Comparison of ENCODE assay signal across 1 cellular context in genomic region chr22:22911327-22912134, GRCh38.
TF ChIP-seq lines count a peak whose summit lies in the region.

No MANE protein-coding gene starts in this region.

TF ChIP-seq in K562, 482 proteins besides CTCF, POLR2A, EP300 and RAD21 (continued from another document):
- TF ChIP-seq HINFP (tag; conservative IDR thresholded peaks at IDR 0.05; ENCODE audit: low read depth) (no peak), MIER1 (IDR thresholded peaks at IDR 0.05; ENCODE audit: low read depth) (no peak), BRD4 (IDR thresholded peaks at IDR 0.05) (no peak), ZBTB17 (CRISPR knock-in tag; IDR thresholded peaks at IDR 0.05) (no peak), HNRNPL (IDR thresholded peaks at IDR 0.05; ENCODE audit: low read depth, low read length) (no peak), MCM7 (IDR thresholded peaks at IDR 0.05) (peak in 1 of 2 experiments; percentile 97; a peak in 2 of 4 replicates), RFX5 (IDR thresholded peaks at IDR 0.05; ENCODE audit: low read depth, low read length) (no peak), SMARCC2 (IDR thresholded peaks at IDR 0.05; ENCODE audit: low read depth) (no peak), NR3C1 (CRISPR knock-in tag; IDR thresholded peaks at IDR 0.05) (no peak), RAD51 (IDR thresholded peaks at IDR 0.05; ENCODE audit: borderline replicate concordance, low read depth) (no peak), HNRNPK (IDR thresholded peaks at IDR 0.05; ENCODE audit: low read depth, low read length, poor library complexity, severe bottlenecking) (no peak), RBM15 (IDR thresholded peaks at IDR 0.05; ENCODE audit: insufficient read depth, low read length) (no peak), HNRNPUL1 (IDR thresholded peaks at IDR 0.05; ENCODE audit: low read length) (peak; percentile 85; the same call in 1 of the 2 replicates), IRF9 (tag; IDR thresholded peaks at IDR 0.05) (no peak), SMARCB1 (IDR thresholded peaks at IDR 0.05; ENCODE audit: insufficient read length, low read depth) (no peak), ETV1 (tag; conservative IDR thresholded peaks at IDR 0.05; ENCODE audit: low read depth) (no peak), CREB5 (CRISPR knock-in tag; IDR thresholded peaks at IDR 0.05) (no peak), PRMT5 (CRISPR knock-in tag; IDR thresholded peaks at IDR 0.05) (no peak), CCAR2 (IDR thresholded peaks at IDR 0.05; ENCODE audit: low read depth, low read length) (no peak), ZNF764 (CRISPR knock-in tag; IDR thresholded peaks at IDR 0.05; ENCODE audit: low read depth) (no peak), HDAC3 (IDR thresholded peaks at IDR 0.05; ENCODE audit: borderline replicate concordance, partially characterized antibody) (no peak), ZNF79 (CRISPR knock-in tag; IDR thresholded peaks at IDR 0.05; ENCODE audit: low read depth) (no peak), RFX7 (CRISPR knock-in tag; IDR thresholded peaks at IDR 0.05) (no peak), U2AF2 (optimal IDR thresholded peaks at IDR 0.05; ENCODE audit: low read depth, low read length) (no peak), BRF1 (IDR thresholded peaks at IDR 0.05; ENCODE audit: borderline replicate concordance, extremely low read depth, insufficient read length) (no peak), NR2F6 (CRISPR knock-in tag; IDR thresholded peaks at IDR 0.05) (no peak), KHSRP (IDR thresholded peaks at IDR 0.05) (no peak), TCFL5 (CRISPR knock-in tag; conservative IDR thresholded peaks at IDR 0.05) (no peak), TAF15 (IDR thresholded peaks at IDR 0.05; ENCODE audit: low read depth, low read length) (peak; percentile 90; the same call in 1 of the 2 replicates), MYNN (IDR thresholded peaks at IDR 0.05) (no peak), MYNN (CRISPR knock-in tag; IDR thresholded peaks at IDR 0.05) (0 out of 2 replicates have a peak, but pooled peaks have one; percentile 35), CHD4 (IDR thresholded peaks at IDR 0.05; ENCODE audit: insufficient read depth, insufficient replicate concordance, low read depth, low read length, poor library complexity, severe bottlenecking) (no peak), OTX1 (CRISPR knock-in tag; IDR thresholded peaks at IDR 0.05) (no peak), RNF2 (IDR thresholded peaks at IDR 0.05) (no peak), ZNF217 (CRISPR knock-in tag; IDR thresholded peaks at IDR 0.05) (no peak), SMAD3 (CRISPR knock-in tag; conservative IDR thresholded peaks at IDR 0.05) (no peak), ELK3 (CRISPR knock-in tag; IDR thresholded peaks at IDR 0.05) (no peak), DNMT1 (IDR thresholded peaks at IDR 0.05) (no peak), RBM25 (IDR thresholded peaks at IDR 0.05; ENCODE audit: low read depth, low read length, severe bottlenecking) (no peak), KLF16 (IDR thresholded peaks at IDR 0.05) (no peak), PHF8 (IDR thresholded peaks at IDR 0.05; ENCODE audit: borderline replicate concordance, low read length) (no peak), GTF2B (IDR thresholded peaks at IDR 0.05; ENCODE audit: extremely low read depth, insufficient read length) (no peak), KDM2B (CRISPR knock-in tag; IDR thresholded peaks at IDR 0.05) (no peak), CTBP1 (IDR thresholded peaks at IDR 0.05; ENCODE audit: borderline replicate concordance) (no peak), NCOA4 (IDR thresholded peaks at IDR 0.05; ENCODE audit: partially characterized antibody) (no peak), ZNF23 (CRISPR knock-in tag; IDR thresholded peaks at IDR 0.05) (no peak), GTF2E2 (tag; IDR thresholded peaks at IDR 0.05) (no peak), ESRRA (IDR thresholded peaks at IDR 0.05; ENCODE audit: borderline replicate concordance, low read depth) (no peak), ZBTB8A (IDR thresholded peaks at IDR 0.05; ENCODE audit: partially characterized antibody) (no peak)
- TF ChIP-seq, protein P1, sequence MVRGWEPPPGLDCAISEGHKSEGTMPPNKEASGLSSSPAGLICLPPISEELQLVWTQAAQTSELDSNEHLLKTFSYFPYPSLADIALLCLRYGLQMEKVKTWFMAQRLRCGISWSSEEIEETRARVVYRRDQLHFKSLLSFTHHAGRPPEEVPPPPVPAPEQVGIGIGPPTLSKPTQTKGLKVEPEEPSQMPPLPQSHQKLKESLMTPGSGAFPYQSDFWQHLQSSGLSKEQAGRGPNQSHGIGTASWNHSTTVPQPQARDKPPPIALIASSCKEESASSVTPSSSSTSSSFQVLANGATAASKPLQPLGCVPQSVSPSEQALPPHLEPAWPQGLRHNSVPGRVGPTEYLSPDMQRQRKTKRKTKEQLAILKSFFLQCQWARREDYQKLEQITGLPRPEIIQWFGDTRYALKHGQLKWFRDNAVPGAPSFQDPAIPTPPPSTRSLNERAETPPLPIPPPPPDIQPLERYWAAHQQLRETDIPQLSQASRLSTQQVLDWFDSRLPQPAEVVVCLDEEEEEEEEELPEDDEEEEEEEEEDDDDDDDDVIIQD (CRISPR knock-in tag; IDR thresholded peaks at IDR 0.05), result no peak
- TF ChIP-seq, protein P2, sequence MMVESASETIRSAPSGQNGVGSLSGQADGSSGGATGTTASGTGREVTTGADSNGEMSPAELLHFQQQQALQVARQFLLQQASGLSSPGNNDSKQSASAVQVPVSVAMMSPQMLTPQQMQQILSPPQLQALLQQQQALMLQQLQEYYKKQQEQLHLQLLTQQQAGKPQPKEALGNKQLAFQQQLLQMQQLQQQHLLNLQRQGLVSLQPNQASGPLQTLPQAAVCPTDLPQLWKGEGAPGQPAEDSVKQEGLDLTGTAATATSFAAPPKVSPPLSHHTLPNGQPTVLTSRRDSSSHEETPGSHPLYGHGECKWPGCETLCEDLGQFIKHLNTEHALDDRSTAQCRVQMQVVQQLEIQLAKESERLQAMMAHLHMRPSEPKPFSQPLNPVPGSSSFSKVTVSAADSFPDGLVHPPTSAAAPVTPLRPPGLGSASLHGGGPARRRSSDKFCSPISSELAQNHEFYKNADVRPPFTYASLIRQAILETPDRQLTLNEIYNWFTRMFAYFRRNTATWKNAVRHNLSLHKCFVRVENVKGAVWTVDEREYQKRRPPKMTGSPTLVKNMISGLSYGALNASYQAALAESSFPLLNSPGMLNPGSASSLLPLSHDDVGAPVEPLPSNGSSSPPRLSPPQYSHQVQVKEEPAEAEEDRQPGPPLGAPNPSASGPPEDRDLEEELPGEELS (CRISPR knock-in tag; IDR thresholded peaks at IDR 0.05; ENCODE audit: borderline replicate concordance), result no peak
- TF ChIP-seq, protein P3, sequence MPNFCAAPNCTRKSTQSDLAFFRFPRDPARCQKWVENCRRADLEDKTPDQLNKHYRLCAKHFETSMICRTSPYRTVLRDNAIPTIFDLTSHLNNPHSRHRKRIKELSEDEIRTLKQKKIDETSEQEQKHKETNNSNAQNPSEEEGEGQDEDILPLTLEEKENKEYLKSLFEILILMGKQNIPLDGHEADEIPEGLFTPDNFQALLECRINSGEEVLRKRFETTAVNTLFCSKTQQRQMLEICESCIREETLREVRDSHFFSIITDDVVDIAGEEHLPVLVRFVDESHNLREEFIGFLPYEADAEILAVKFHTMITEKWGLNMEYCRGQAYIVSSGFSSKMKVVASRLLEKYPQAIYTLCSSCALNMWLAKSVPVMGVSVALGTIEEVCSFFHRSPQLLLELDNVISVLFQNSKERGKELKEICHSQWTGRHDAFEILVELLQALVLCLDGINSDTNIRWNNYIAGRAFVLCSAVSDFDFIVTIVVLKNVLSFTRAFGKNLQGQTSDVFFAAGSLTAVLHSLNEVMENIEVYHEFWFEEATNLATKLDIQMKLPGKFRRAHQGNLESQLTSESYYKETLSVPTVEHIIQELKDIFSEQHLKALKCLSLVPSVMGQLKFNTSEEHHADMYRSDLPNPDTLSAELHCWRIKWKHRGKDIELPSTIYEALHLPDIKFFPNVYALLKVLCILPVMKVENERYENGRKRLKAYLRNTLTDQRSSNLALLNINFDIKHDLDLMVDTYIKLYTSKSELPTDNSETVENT (CRISPR knock-in tag; IDR thresholded peaks at IDR 0.05), result peak; percentile 2; the same call in 1 of the 2 replicates
- TF ChIP-seq, protein P4, sequence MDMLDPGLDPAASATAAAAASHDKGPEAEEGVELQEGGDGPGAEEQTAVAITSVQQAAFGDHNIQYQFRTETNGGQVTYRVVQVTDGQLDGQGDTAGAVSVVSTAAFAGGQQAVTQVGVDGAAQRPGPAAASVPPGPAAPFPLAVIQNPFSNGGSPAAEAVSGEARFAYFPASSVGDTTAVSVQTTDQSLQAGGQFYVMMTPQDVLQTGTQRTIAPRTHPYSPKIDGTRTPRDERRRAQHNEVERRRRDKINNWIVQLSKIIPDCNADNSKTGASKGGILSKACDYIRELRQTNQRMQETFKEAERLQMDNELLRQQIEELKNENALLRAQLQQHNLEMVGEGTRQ (CRISPR knock-in tag; IDR thresholded peaks at IDR 0.05), result 0 out of 2 replicates have a peak, but pooled peaks have one; percentile 18
- TF ChIP-seq, protein P5, sequence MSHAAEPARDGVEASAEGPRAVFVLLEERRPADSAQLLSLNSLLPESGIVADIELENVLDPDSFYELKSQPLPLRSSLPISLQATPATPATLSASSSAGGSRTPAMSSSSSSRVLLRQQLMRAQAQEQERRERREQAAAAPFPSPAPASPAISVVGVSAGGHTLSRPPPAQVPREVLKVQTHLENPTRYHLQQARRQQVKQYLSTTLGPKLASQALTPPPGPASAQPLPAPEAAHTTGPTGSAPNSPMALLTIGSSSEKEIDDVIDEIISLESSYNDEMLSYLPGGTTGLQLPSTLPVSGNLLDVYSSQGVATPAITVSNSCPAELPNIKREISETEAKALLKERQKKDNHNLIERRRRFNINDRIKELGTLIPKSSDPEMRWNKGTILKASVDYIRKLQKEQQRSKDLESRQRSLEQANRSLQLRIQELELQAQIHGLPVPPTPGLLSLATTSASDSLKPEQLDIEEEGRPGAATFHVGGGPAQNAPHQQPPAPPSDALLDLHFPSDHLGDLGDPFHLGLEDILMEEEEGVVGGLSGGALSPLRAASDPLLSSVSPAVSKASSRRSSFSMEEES (CRISPR knock-in tag; IDR thresholded peaks at IDR 0.05), result no peak
- TF ChIP-seq, protein P6, sequence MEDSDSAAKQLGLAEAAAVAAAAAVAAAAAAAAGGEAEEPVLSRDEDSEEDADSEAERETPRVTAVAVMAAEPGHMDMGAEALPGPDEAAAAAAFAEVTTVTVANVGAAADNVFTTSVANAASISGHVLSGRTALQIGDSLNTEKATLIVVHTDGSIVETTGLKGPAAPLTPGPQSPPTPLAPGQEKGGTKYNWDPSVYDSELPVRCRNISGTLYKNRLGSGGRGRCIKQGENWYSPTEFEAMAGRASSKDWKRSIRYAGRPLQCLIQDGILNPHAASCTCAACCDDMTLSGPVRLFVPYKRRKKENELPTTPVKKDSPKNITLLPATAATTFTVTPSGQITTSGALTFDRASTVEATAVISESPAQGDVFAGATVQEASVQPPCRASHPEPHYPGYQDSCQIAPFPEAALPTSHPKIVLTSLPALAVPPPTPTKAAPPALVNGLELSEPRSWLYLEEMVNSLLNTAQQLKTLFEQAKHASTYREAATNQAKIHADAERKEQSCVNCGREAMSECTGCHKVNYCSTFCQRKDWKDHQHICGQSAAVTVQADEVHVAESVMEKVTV (CRISPR knock-in tag; IDR thresholded peaks at IDR 0.05), result no peak
